Comparison of ENCODE assay signal across 20 cellular contexts in the genomic region with DNA sequence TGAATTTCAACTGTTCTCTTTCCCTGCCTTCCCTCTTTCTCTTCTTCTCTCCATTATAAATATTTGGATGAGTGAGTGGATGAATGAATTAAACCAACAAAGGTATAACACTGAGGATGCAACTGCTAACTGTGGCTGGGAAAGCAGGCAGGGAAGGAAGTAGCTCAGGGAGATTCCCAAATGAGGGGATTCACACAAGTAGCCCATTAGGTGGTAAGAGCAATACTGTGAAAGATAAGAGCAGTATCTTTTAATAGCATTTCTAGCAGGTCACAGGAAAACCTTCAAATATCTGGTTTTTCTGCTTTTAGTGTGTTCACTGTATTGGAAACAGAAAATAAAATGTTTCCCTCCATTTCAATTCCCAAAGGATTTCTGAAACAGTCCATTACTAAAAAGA.
DNase-seq lines count a peak whose midpoint lies in the region; ATAC-seq, FAIRE-seq and TF ChIP-seq lines count a peak whose summit lies in the region.
"Had no signal": no experiment of that assay in that cellular context is flagged by ENCODE, and none has a peak within 500 bp of the region (broad histone marks: within the 10 kb centered on the region; RNA-seq: fewer than 3 reads in every experiment).

No MANE protein-coding gene starts in this region.

- no peaks in the 10 kb centered on the region for H3K27me3 ChIP-seq in GM12878 (replicated peaks in 1 of 2; ENCODE audit: control insufficient read depth in 2 of 2, insufficient read depth in 2 of 2, low read length in 1 of 2)
- no peaks in the 10 kb centered on the region for H3K27me3 ChIP-seq in psoas muscle (ENCODE audit: insufficient read depth in 3 of 3, low read length in 2 of 3)
- H3K27me3 ChIP-seq: MG63, Peyer's patch, SJCRH30 had no signal

- H3K4me1 ChIP-seq in GM12878 (ENCODE audit: control insufficient read depth, insufficient read depth, low read length) (peaks cover 21% of the 10 kb centered on the region), psoas muscle (peaks cover 5% of the 10 kb centered on the region)
- H3K4me1 ChIP-seq: Peyer's patch had no signal

- H3K36me3 ChIP-seq in GM12878 (ENCODE audit: control insufficient read depth in 2 of 2, insufficient read depth in 2 of 2, low read length in 1 of 2) = no peaks in the 10 kb centered on the region; a peak in 2 of 4 replicates
- no peaks in the 10 kb centered on the region for H3K36me3 ChIP-seq in psoas muscle (ENCODE audit: insufficient read depth in 1 of 2, low read depth in 1 of 2)

- H3K4me3 ChIP-seq in GM12878 (no peak overlapping the region), psoas muscle (no peak overlapping the region)
- H3K4me3 ChIP-seq: MG63, Peyer's patch, SJCRH30 had no signal

- RAD21 ChIA-PET in GM12878 (lab: Charles Lee; ENCODE audit: unreplicated experiment) = interaction anchor here (7.9 kb wide), 1 partner anchor 77 kb away, joined by 46 read pairs; no protein-coding TSS in a partner anchor

- intact Hi-C loops in GM12878 (cut with micrococcal nuclease; ENCODE audit: unreplicated experiment) (no loop called here), psoas muscle (cut with DNase I) (no loop called here)

- no peaks in the 10 kb centered on the region for H3K9me3 Mint-ChIP-seq in activated naive CD8-positive, alpha-beta T cell treated with anti-CD3 and anti-CD28 coated beads, Interleukin-2, amount 50 U/mL, for 24 hours
- no peaks in the 10 kb centered on the region for H3K9me3 Mint-ChIP-seq in activated naive CD8-positive, alpha-beta T cell treated with anti-CD3 and anti-CD28 coated beads for 36 hours
- H3K9me3 Mint-ChIP-seq in stimulated activated effector memory CD8-positive, alpha-beta T cell treated with anti-CD3 and anti-CD28 coated beads, Interleukin-12 subunit alpha, Interleukin-12 subunit beta, amount 100 ng/mL, for 72 hours = no peaks in the 10 kb centered on the region
- H3K9me3 Mint-ChIP-seq: IgD-negative memory B cell had no signal

- H3K36me3 Mint-ChIP-seq in activated naive CD8-positive, alpha-beta T cell treated with anti-CD3 and anti-CD28 coated beads, Interleukin-2, amount 50 U/mL, for 24 hours (ENCODE audit: low read depth) = peaks cover 52% of the 10 kb centered on the region
- H3K36me3 Mint-ChIP-seq in activated naive CD8-positive, alpha-beta T cell treated with anti-CD3 and anti-CD28 coated beads for 36 hours = peaks cover 46% of the 10 kb centered on the region
- H3K36me3 Mint-ChIP-seq in stimulated activated effector memory CD8-positive, alpha-beta T cell treated with anti-CD3 and anti-CD28 coated beads, Interleukin-12 subunit alpha, Interleukin-12 subunit beta, amount 100 ng/mL, for 72 hours = peaks cover 72% of the 10 kb centered on the region

- H2AFZ ChIP-seq in GM12878 (ENCODE audit: control insufficient read depth, low read depth, low read length) = no peak overlapping the region

- no peak overlapping the region for H3K9ac ChIP-seq in GM12878 (ENCODE audit: control insufficient read depth, insufficient read depth, low read length)

- TF ChIP-seq EP300 in GM12878 (IDR thresholded peaks at IDR 0.05; ENCODE audit: borderline replicate concordance in 1 of 2, control insufficient read depth in 1 of 2, low read depth in 2 of 2, low read length in 2 of 2) = no peak

- POLR2A ChIA-PET in GM12878 (lab: Charles Lee) = interaction anchor here (0.5 to 2.4 kb wide), 5 partner anchors 9 to 1140 kb away, joined by 3 to 10 read pairs (median 6); no protein-coding TSS in a partner anchor

- H3K27ac ChIP-seq in GM12878 (ENCODE audit: control insufficient read depth, insufficient read depth) = peak overlapping the region; percentile 17; the same call in 1 of the 2 replicates
- H3K27ac ChIP-seq in psoas muscle = no peak overlapping the region
- H3K27ac ChIP-seq: Peyer's patch had no signal

- no peaks in the 10 kb centered on the region for H3K27me3 Mint-ChIP-seq in activated naive CD8-positive, alpha-beta T cell treated with anti-CD3 and anti-CD28 coated beads, Interleukin-2, amount 50 U/mL, for 24 hours
- no peaks in the 10 kb centered on the region for H3K27me3 Mint-ChIP-seq in activated naive CD8-positive, alpha-beta T cell treated with anti-CD3 and anti-CD28 coated beads for 36 hours
- H3K27me3 Mint-ChIP-seq: IgD-negative memory B cell had no signal

- H3K9me3 ChIP-seq in GM12878 (replicated peaks; ENCODE audit: control insufficient read depth, insufficient read depth, low read length) = no peaks in the 10 kb centered on the region
- no peaks in the 10 kb centered on the region for H3K9me3 ChIP-seq in psoas muscle
- H3K9me3 ChIP-seq: MG63, Peyer's patch, SJCRH30 had no signal

- TF ChIP-seq RAD21 in GM12878 (IDR thresholded peaks at IDR 0.05; ENCODE audit: insufficient read depth, low read depth, low read length) = no peak

- peak overlapping the region; percentile 17 for H3K27ac Mint-ChIP-seq in activated naive CD8-positive, alpha-beta T cell treated with anti-CD3 and anti-CD28 coated beads, Interleukin-2, amount 50 U/mL, for 24 hours
- H3K27ac Mint-ChIP-seq in activated naive CD8-positive, alpha-beta T cell treated with anti-CD3 and anti-CD28 coated beads for 36 hours = no peak overlapping the region
- H3K27ac Mint-ChIP-seq in stimulated activated effector memory CD8-positive, alpha-beta T cell treated with anti-CD3 and anti-CD28 coated beads, Interleukin-12 subunit alpha, Interleukin-12 subunit beta, amount 100 ng/mL, for 72 hours = peak overlapping the region; percentile 44
- H3K27ac Mint-ChIP-seq: IgD-negative memory B cell had no signal

- no peaks in the 10 kb centered on the region for H3K79me2 ChIP-seq in GM12878 (ENCODE audit: control insufficient read depth, insufficient read depth, low read length)

- FAIRE-seq in GM12878 (lab: Jason Lieb, UNC) = no peak
- FAIRE-seq: A204.1 had no signal

- TF ChIP-seq POLR2A in GM12878 (IDR thresholded peaks at IDR 0.05; ENCODE audit: low read depth, low read length) = no peak

- peaks cover 3% of the 10 kb centered on the region for H3K4me1 Mint-ChIP-seq in activated naive CD8-positive, alpha-beta T cell treated with anti-CD3 and anti-CD28 coated beads, Interleukin-2, amount 50 U/mL, for 24 hours
- peaks cover 14% of the 10 kb centered on the region for H3K4me1 Mint-ChIP-seq in activated naive CD8-positive, alpha-beta T cell treated with anti-CD3 and anti-CD28 coated beads for 36 hours
- H3K4me1 Mint-ChIP-seq in stimulated activated effector memory CD8-positive, alpha-beta T cell treated with anti-CD3 and anti-CD28 coated beads, Interleukin-12 subunit alpha, Interleukin-12 subunit beta, amount 100 ng/mL, for 72 hours = peaks cover 14% of the 10 kb centered on the region

- no peak overlapping the region for H3K4me3 Mint-ChIP-seq in activated naive CD8-positive, alpha-beta T cell treated with anti-CD3 and anti-CD28 coated beads, Interleukin-2, amount 50 U/mL, for 24 hours
- H3K4me3 Mint-ChIP-seq in activated naive CD8-positive, alpha-beta T cell treated with anti-CD3 and anti-CD28 coated beads for 36 hours = no peak overlapping the region
- H3K4me3 Mint-ChIP-seq in stimulated activated effector memory CD8-positive, alpha-beta T cell treated with anti-CD3 and anti-CD28 coated beads, Interleukin-12 subunit alpha, Interleukin-12 subunit beta, amount 100 ng/mL, for 72 hours = no peak overlapping the region
- H3K4me3 Mint-ChIP-seq: IgD-negative memory B cell had no signal

- no peak for DNase-seq in activated naive CD8-positive, alpha-beta T cell treated with anti-CD3 and anti-CD28 coated beads, Interleukin-2, amount 50 U/mL, for 24 hours
- DNase-seq in activated naive CD8-positive, alpha-beta T cell treated with anti-CD3 and anti-CD28 coated beads for 36 hours = no peak
- DNase-seq in GM12878 (ENCODE audit: low read depth, low spot score) (no peak), psoas muscle (no peak), G401 (ENCODE audit: low spot score) (no peak)
- no peak for DNase-seq in stimulated activated effector memory CD8-positive, alpha-beta T cell treated with anti-CD3 and anti-CD28 coated beads, Interleukin-12 subunit alpha, Interleukin-12 subunit beta, amount 100 ng/mL, for 72 hours (ENCODE audit: low spot score in 2 of 2)
- DNase-seq: EL, GOT3, HCEC 1CT, Kasumi-1, MG63, NCI-H1417, NCI-H187, NCI-H446, NCI-H526, Peyer's patch, SJCRH30 had no signal

- BruUV-seq in GM12878 (replicated peaks; lab: Mats Ljungman, UMichigan) = no TSS peak

- peak overlapping the region; percentile 27 for H3K4me2 ChIP-seq in GM12878 (ENCODE audit: control insufficient read depth, insufficient read depth)

- in situ Hi-C loops in GM12878 (cut with MboI) (no loop called here), G401 (cut with HindIII; ENCODE audit: low sequenced_read_pairs) (no loop called here)

- no peaks in the 10 kb centered on the region for H4K20me1 ChIP-seq in GM12878 (ENCODE audit: control insufficient read depth, insufficient read depth)

- SMC1A ChIA-PET in GM12878 (lab: Charles Lee; ENCODE audit: uncharacterized antibody, unreplicated experiment) = interaction anchor here (0.9 to 10.5 kb wide), 5 partner anchors 10 to 850 kb away, joined by 3 to 104 read pairs (median 6); no protein-coding TSS in a partner anchor

- no peak for TF ChIP-seq CTCF in GM12878 (IDR thresholded peaks at IDR 0.05 in 2 of 3, conservative IDR thresholded peaks at IDR 0.05 in 1 of 3; ENCODE audit: control insufficient read depth in 2 of 3, extremely low read depth in 1 of 3, insufficient read depth in 1 of 3, low read depth in 3 of 3, low read length in 3 of 3)
- TF ChIP-seq CTCF in psoas muscle (IDR thresholded peaks at IDR 0.05) = no peak

- no peak for ATAC-seq in activated naive CD8-positive, alpha-beta T cell treated with anti-CD3 and anti-CD28 coated beads, Interleukin-2, amount 50 U/mL, for 24 hours
- ATAC-seq in HG02610 (IDR thresholded peaks at IDR 0.05; ENCODE audit: unreplicated experiment) (peak; percentile 38), GM12878 (peak; percentile 59), psoas muscle (no peak)
- ATAC-seq in stimulated activated effector memory CD8-positive, alpha-beta T cell treated with anti-CD3 and anti-CD28 coated beads, Interleukin-12 subunit alpha, Interleukin-12 subunit beta, amount 100 ng/mL, for 72 hours = no peak

- CTCF ChIA-PET in GM12878 (lab: Yijun Ruan, JAX) = interaction anchor here (1.0 to 6.8 kb wide), 4 partner anchors 9 to 77 kb away, joined by 3 to 28 read pairs (median 11); no protein-coding TSS in a partner anchor

TF ChIP-seq in GM12878, 131 proteins besides CTCF, POLR2A, EP300 and RAD21 (continues in another document):
- TF ChIP-seq MTA2 (IDR thresholded peaks at IDR 0.05; ENCODE audit: low read depth) (0 out of 2 replicates have a peak, but pooled peaks have one; percentile 14), JUND (IDR thresholded peaks at IDR 0.05; ENCODE audit: low read depth, low read length) (no peak), IKZF1 (conservative IDR thresholded peaks at IDR 0.05) (0 out of 2 replicates have a peak, but pooled peaks have one; percentile 19), KLF5 (IDR thresholded peaks at IDR 0.05; ENCODE audit: partially characterized antibody) (no peak)

Comparison
In these comparisons a context has a peak if more than half of its experiments do, and no peak if none do; other contexts are left out.
1. ATAC-seq: peak in HG02610 (single experiment) and GM12878 (single experiment); none in activated naive CD8-positive, alpha-beta T cell treated with anti-CD3 and anti-CD28 coated beads, Interleukin-2, amount 50 U/mL, for 24 hours (single experiment), stimulated activated effector memory CD8-positive, alpha-beta T cell treated with anti-CD3 and anti-CD28 coated beads, Interleukin-12 subunit alpha, Interleukin-12 subunit beta, amount 100 ng/mL, for 72 hours (single experiment) and psoas muscle (0 of 4).